Comparison of ENCODE assay signal across 20 cellular contexts in the genomic region with DNA sequence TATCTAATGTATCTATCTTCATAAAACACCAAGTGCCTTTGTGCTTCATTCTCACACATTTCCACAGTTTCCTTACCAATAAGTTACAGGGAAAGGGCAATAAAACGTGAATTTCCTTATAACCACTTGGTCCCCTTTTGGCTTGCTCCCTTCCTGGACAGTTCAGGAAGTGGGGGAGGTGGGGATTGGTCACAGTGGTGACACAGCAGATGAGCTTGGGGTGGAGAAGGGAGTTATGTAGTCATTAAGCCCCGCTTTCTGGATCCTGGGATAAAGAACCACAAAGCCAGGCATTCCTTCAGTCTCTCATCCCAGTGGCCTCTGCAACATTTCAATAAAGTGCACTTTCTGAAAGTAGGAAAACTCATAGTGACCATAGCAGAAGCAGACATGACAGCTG. TPM values are rescaled to one million over a fixed set of nuclear protein-coding genes. Genes with fewer than 3 reads are reported as not detected.
A peak's percentile ranks its signal among the peaks of the same experiment; 100 is the strongest.
DNase-seq lines count a peak whose midpoint lies in the region; ATAC-seq, FAIRE-seq and TF ChIP-seq lines count a peak whose summit lies in the region.
"Had no signal": no experiment of that assay in that cellular context is flagged by ENCODE, and none has a peak within 500 bp of the region (broad histone marks: within the 10 kb centered on the region; RNA-seq: fewer than 3 reads in every experiment).

No MANE protein-coding gene starts in this region.

- H3K56ac ChIP-seq in IMR-90 (ENCODE audit: extremely low read depth, insufficient read depth, low read length) = no peak overlapping the region

- H3K9ac ChIP-seq in IMR-90 (ENCODE audit: low read depth, low read length) = no peak overlapping the region
- no peak overlapping the region for H3K9ac ChIP-seq in HepG2 (ENCODE audit: insufficient read depth, low read depth, low read length)

- H2AFZ ChIP-seq in IMR-90 (replicated peaks; ENCODE audit: low read length, poor library complexity) (peak overlapping the region; percentile 48), HepG2 (ENCODE audit: low read length) (no peak overlapping the region)

- H3K4me2 ChIP-seq in IMR-90 (ENCODE audit: low read depth, low read length) (no peak overlapping the region), HepG2 (ENCODE audit: low read depth, low read length) (no peak overlapping the region)

- BruUV-seq in IMR-90 (replicated peaks; lab: Mats Ljungman, UMichigan) = no TSS peak
- no TSS peak for BruUV-seq in HepG2 (replicated peaks; lab: Mats Ljungman, UMichigan)

- TF ChIP-seq CTCF in IMR-90 (conservative IDR thresholded peaks at IDR 0.05; ENCODE audit: low read depth, low read length) (no peak), bronchial epithelial cell (IDR thresholded peaks at IDR 0.05; ENCODE audit: insufficient read depth, low read length, severe bottlenecking) (no peak), neutrophil (IDR thresholded peaks at IDR 0.05) (no peak), HepG2 (CRISPR knock-in tag; IDR thresholded peaks at IDR 0.05) (no peak)

- H2BK5ac ChIP-seq in IMR-90 (ENCODE audit: low read depth, low read length, poor library complexity, severe bottlenecking) = no peak overlapping the region

- CTCF ChIA-PET in IMR-90 (lab: Yijun Ruan, JAX) (interaction anchor here (0.6 kb wide), 1 partner anchor 1607 kb away, joined by 4 read pairs; no protein-coding TSS in a partner anchor), HepG2 (lab: Yijun Ruan, JAX; ENCODE audit: low intra/inter-chr PET ratio, low total read pairs) (no interaction called here)

- no CpG with 5 or more reads among the region's 2 CpGs for WGBS in IMR-90 (ENCODE audit: extremely low coverage in 2 of 2, insufficient read length in 1 of 2), 2 experiments
- WGBS in HepG2 (ENCODE audit: low lambda C conversion rate) = 0% methylated on average over 2 of the region's 2 CpGs

- no peak overlapping the region for H4K8ac ChIP-seq in IMR-90 (ENCODE audit: low read depth in 2 of 2, low read length in 2 of 2)

- no peak overlapping the region for H2BK120ac ChIP-seq in IMR-90 (ENCODE audit: low read depth, low read length)

- H3K27ac ChIP-seq in IMR-90 (ENCODE audit: insufficient read depth, low read length) (no peak overlapping the region), neutrophil (peak overlapping the region; percentile 95), HepG2 (ENCODE audit: extremely low read length, insufficient read depth, low read length) (no peak overlapping the region)
- H3K27ac ChIP-seq: ascending aorta, coronary artery, SK-N-MC, suprapubic skin had no signal

- H3K18ac ChIP-seq in IMR-90 (ENCODE audit: low read depth, low read length) = no peak overlapping the region

- H3K4ac ChIP-seq in IMR-90 (ENCODE audit: low read depth, low read length) = no peak overlapping the region

- no peak overlapping the region for H3K23ac ChIP-seq in IMR-90 (ENCODE audit: low read depth, low read length)

- TF ChIP-seq POLR2A in IMR-90 (IDR thresholded peaks at IDR 0.05; ENCODE audit: low read depth, low read length) (no peak), HepG2 (IDR thresholded peaks at IDR 0.05; ENCODE audit: insufficient read depth in 1 of 2, low read depth in 2 of 2, low read length in 2 of 2) (no peak)

- dilution Hi-C loops in IMR-90 (cut with HindIII; ENCODE audit: low sequenced_read_pairs, unreplicated experiment) = no loop called here

- no peaks in the 10 kb centered on the region for H3K79me2 ChIP-seq in HepG2 (ENCODE audit: insufficient read depth, low read length)

- H3K4me3 ChIP-seq in IMR-90 (ENCODE audit: insufficient read depth, low read depth, low read length) (no peak overlapping the region), bronchial epithelial cell (ENCODE audit: low read depth, low read length) (no peak overlapping the region), neutrophil (ENCODE audit: low read depth in 1 of 2, low read length in 1 of 2) (peak overlapping the region in 1 of 2 experiments; percentile 6), HepG2 (replicated peaks in 1 of 3; ENCODE audit: insufficient read depth in 1 of 3, low read depth in 2 of 3, low read length in 3 of 3) (no peak overlapping the region)
- H3K4me3 ChIP-seq: ascending aorta, coronary artery, SK-N-MC, suprapubic skin had no signal

- TF ChIP-seq EP300 in HepG2 (IDR thresholded peaks at IDR 0.05; ENCODE audit: low read depth in 2 of 2, low read length in 2 of 2) (no peak), HepG2 (CRISPR knock-in tag; IDR thresholded peaks at IDR 0.05; ENCODE audit: borderline replicate concordance) (no peak)

- H2AK5ac ChIP-seq in IMR-90 (ENCODE audit: low read depth, low read length) = no peak overlapping the region

- H3K9me3 ChIP-seq in IMR-90 (ENCODE audit: control insufficient read depth, insufficient read depth, low read length) (no peaks in the 10 kb centered on the region), neutrophil (no peaks in the 10 kb centered on the region), HepG2 (ENCODE audit: low read length) (no peaks in the 10 kb centered on the region)
- H3K9me3 ChIP-seq: ascending aorta, suprapubic skin had no signal

- H3K27me3 ChIP-seq in IMR-90 (ENCODE audit: control insufficient read depth, insufficient read depth, low read length) = peaks cover 2% of the 10 kb centered on the region; the same call in 1 of the 2 replicates
- H3K27me3 ChIP-seq in bronchial epithelial cell (ENCODE audit: control insufficient read depth, insufficient read depth, low read length) = no peaks in the 10 kb centered on the region
- no peaks in the 10 kb centered on the region for H3K27me3 ChIP-seq in neutrophil
- H3K27me3 ChIP-seq in HepG2 (ENCODE audit: control insufficient read depth in 1 of 2, insufficient read depth in 2 of 2, low read length in 2 of 2) = no peaks in the 10 kb centered on the region
- H3K27me3 ChIP-seq: ascending aorta, suprapubic skin had no signal

- no peak overlapping the region for H4K5ac ChIP-seq in IMR-90 (ENCODE audit: low read depth, low read length)

- H3K36me3 ChIP-seq in IMR-90 (ENCODE audit: control insufficient read depth, insufficient read depth, low read length) (no peaks in the 10 kb centered on the region), bronchial epithelial cell (ENCODE audit: control insufficient read depth, insufficient read depth, low read length) (no peaks in the 10 kb centered on the region), neutrophil (no peaks in the 10 kb centered on the region), HepG2 (replicated peaks in 1 of 2; ENCODE audit: control insufficient read depth in 1 of 2, insufficient read depth in 2 of 2, low read length in 2 of 2) (no peaks in the 10 kb centered on the region)
- H3K36me3 ChIP-seq: ascending aorta, suprapubic skin had no signal

- DNase-seq in EL (peak; percentile 51), IMR-90 (peak; percentile 5), bronchial epithelial cell (ENCODE audit: low read depth) (peak; percentile 37), HepG2 (ENCODE audit: low spot score) (no peak)
- no peak for DNase-seq in activated effector memory CD4-positive, alpha-beta T cell treated with anti-CD3 and anti-CD28 coated beads, Interleukin-2, amount 50 U/mL, for 16 hours
- DNase-seq: activated CD8-positive, alpha-beta memory T cell treated with anti-CD3 and anti-CD28 coated beads for 24 hours; activated gamma-delta T cell; CD4-positive, alpha-beta T cell; left cardiac atrium; NCI-H1092 treated with DMSO at 0.1 percent for 48 hours had no signal

- H2BK15ac ChIP-seq in IMR-90 (ENCODE audit: low read depth, low read length) = no peak overlapping the region

- no peaks in the 10 kb centered on the region for H4K20me1 ChIP-seq in IMR-90 (ENCODE audit: insufficient read depth, low read length)
- H4K20me1 ChIP-seq in HepG2 (ENCODE audit: insufficient read depth, low read length) = no peaks in the 10 kb centered on the region

- FAIRE-seq in bronchial epithelial cell (lab: Jason Lieb, UNC) = no peak
- no peak for FAIRE-seq in HepG2 (lab: Jason Lieb, UNC)
- FAIRE-seq: G401.6, TTC549 had no signal

- POLR2A ChIA-PET in IMR-90 (lab: Charles Lee; ENCODE audit: unreplicated experiment) = no interaction called here
- POLR2A ChIA-PET in HepG2 (lab: Yijun Ruan, JAX) = no interaction called here

- H3K79me1 ChIP-seq in IMR-90 (ENCODE audit: low read depth in 1 of 2, low read length in 2 of 2) = no peaks in the 10 kb centered on the region

- intact Hi-C loops in IMR-90 (cut with micrococcal nuclease) = no loop called here
- intact Hi-C loops in HepG2 (cut with micrococcal nuclease; ENCODE audit: unreplicated experiment) = no loop called here

- ATAC-seq in IMR-90 (ENCODE audit: low read depth) (no peak), GM18873 (IDR thresholded peaks at IDR 0.05; ENCODE audit: low FRiP score, unreplicated experiment) (no peak), HepG2 (no peak), HG02763 (IDR thresholded peaks at IDR 0.05; ENCODE audit: unreplicated experiment) (no peak)
- ATAC-seq: left cardiac atrium had no signal

- no peak overlapping the region for H3K14ac ChIP-seq in IMR-90 (replicated peaks; ENCODE audit: low read depth, low read length)

- in situ Hi-C loops in IMR-90 (cut with MboI; ENCODE audit: low sequenced_read_pairs) (no loop called here), HepG2 (cut with HindIII; ENCODE audit: extremely low pct_ligation_motif_present, low pct_unique_long_range_greater_than_20kb) (no loop called here)

- TF ChIP-seq RAD21 in IMR-90 (IDR thresholded peaks at IDR 0.05; ENCODE audit: low read length) (no peak), HepG2 (CRISPR knock-in tag; IDR thresholded peaks at IDR 0.05) (no peak)

- H4K91ac ChIP-seq in IMR-90 (ENCODE audit: insufficient read depth, low read depth, low read length) = no peak overlapping the region

- no peaks in the 10 kb centered on the region for H3K9me1 ChIP-seq in IMR-90 (ENCODE audit: insufficient read depth, low read length)

- H2AK9ac ChIP-seq in IMR-90 (replicated peaks; ENCODE audit: low read depth, low read length, poor library complexity) = no peak overlapping the region

- no peaks in the 10 kb centered on the region for H3K4me1 ChIP-seq in IMR-90 (ENCODE audit: control insufficient read depth, insufficient read depth, low read length)
- H3K4me1 ChIP-seq in neutrophil (ENCODE audit: control insufficient read depth in 1 of 2, insufficient read depth in 1 of 2, low read depth in 1 of 2, low read length in 1 of 2) = peaks cover 83 to 90% of the 10 kb centered on the region in 2 experiments
- no peaks in the 10 kb centered on the region for H3K4me1 ChIP-seq in HepG2 (ENCODE audit: insufficient read depth, low read length)
- H3K4me1 ChIP-seq: ascending aorta, suprapubic skin had no signal

- H2BK20ac ChIP-seq in IMR-90 (ENCODE audit: low read depth, low read length) = no peak overlapping the region

RNA-seq across cellular contexts. Expression of a gene that starts 47.1 kb away (rescaled TPM):
- total RNA-seq in IMR-90 (2012; rRNA removed) (not detected in 2 replicates), bronchial epithelial cell (0.13 and 0.26 TPM in 2 replicates), HepG2 (2016; rRNA removed; fragmentation: Illumina TruSeq; extraction: Trizol) (not detected in 2 replicates)
- polyA plus RNA-seq in IMR-90 (2012; rRNA removed) (not detected in 2 replicates), HepG2 (2011; rRNA removed) (0.03 TPM in 1 of 2 replicates, not detected in the other)
- not detected in 2 replicates for polyA plus RNA-seq in IMR-90 (2012; cell fraction: cytosol; rRNA removed)
- not detected in 2 replicates for polyA plus RNA-seq in IMR-90 (2012; cell fraction: nucleus; rRNA removed; ENCODE audit: low replicate concordance)
- not detected in 2 replicates for total RNA-seq in HepG2 (2016; cell fraction: cytosol; rRNA removed; fragmentation: Illumina TruSeq; extraction: Trizol; ENCODE audit: low read depth)
- total RNA-seq in HepG2 (2016; cell fraction: insoluble cytoplasmic fraction; rRNA removed; fragmentation: Illumina TruSeq; extraction: Trizol) = not detected in 2 replicates
- not detected in 2 replicates for total RNA-seq in HepG2 (2016; cell fraction: membrane; rRNA removed; fragmentation: Illumina TruSeq; extraction: Trizol)
- not detected in 2 replicates for total RNA-seq in HepG2 (2016; cell fraction: nucleus; rRNA removed; fragmentation: Illumina TruSeq; extraction: Trizol)
- polyA plus RNA-seq in HepG2 (2011; cell fraction: cytosol; rRNA removed) = not detected in 2 replicates
- polyA plus RNA-seq in HepG2 (2011; cell fraction: nucleus; rRNA removed) = 0.03 and 0.12 TPM in 2 replicates
- 0.11 TPM in 1 of 2 replicates, not detected in the other for polyA plus RNA-seq in HepG2 (2012)
- not detected in 2 replicates for polyA plus RNA-seq in HepG2 (2016; cell fraction: cytosol; fragmentation: Illumina TruSeq; extraction: Trizol; ENCODE audit: low read depth)
- not detected in 2 replicates for polyA plus RNA-seq in HepG2 (2016; cell fraction: insoluble cytoplasmic fraction; fragmentation: Illumina TruSeq; extraction: Trizol; ENCODE audit: low read depth)
- not detected in 2 replicates for polyA plus RNA-seq in HepG2 (2016; cell fraction: membrane; fragmentation: Illumina TruSeq; extraction: Trizol; ENCODE audit: low read depth)
- polyA plus RNA-seq in HepG2 (2016; cell fraction: nucleus; fragmentation: Illumina TruSeq; extraction: Trizol; ENCODE audit: insufficient read depth, low read depth) = not detected in 2 replicates
- polyA minus RNA-seq in HepG2 (2011; rRNA and poly(A)+ RNA removed; ENCODE audit: low replicate concordance) = 0.28 TPM in 1 of 2 replicates, not detected in the other
- polyA minus RNA-seq in HepG2 (2011; cell fraction: cytosol; rRNA and poly(A)+ RNA removed) = not detected in 2 replicates
- polyA minus RNA-seq in HepG2 (2011; cell fraction: nucleus; rRNA and poly(A)+ RNA removed) = 0.12 and 0.26 TPM in 2 replicates
- total RNA-seq: epithelial cell of proximal tubule had no signal

Comparison
In these comparisons a context has a peak if more than half of its experiments do, and no peak if none do; other contexts are left out.
1. DNase-seq: peak in EL (single experiment), IMR-90 (single experiment) and bronchial epithelial cell (single experiment); none in activated effector memory CD4-positive, alpha-beta T cell treated with anti-CD3 and anti-CD28 coated beads, Interleukin-2, amount 50 U/mL, for 16 hours (single experiment) and HepG2 (single experiment).